ENCODE assay signal across 27 cellular contexts in genomic region chr10:88415533-88416130, GRCh38.
DNase-seq lines count a peak whose midpoint lies in the region; ATAC-seq and TF ChIP-seq lines count a peak whose summit lies in the region.
"Had no signal": no experiment of that assay in that cellular context is flagged by ENCODE, and none has a peak within 500 bp of the region (broad histone marks: within the 10 kb centered on the region; RNA-seq: fewer than 3 reads in every experiment).

No MANE protein-coding gene starts in this region.

- H3K27me3 ChIP-seq in left ventricle myocardium inferior (ENCODE audit: low read depth) = no peaks in the 10 kb centered on the region
- H3K27me3 ChIP-seq in heart right ventricle = no peaks in the 10 kb centered on the region
- no peaks in the 10 kb centered on the region for H3K27me3 ChIP-seq in spleen (replicated peaks in 1 of 7)
- H3K27me3 ChIP-seq: foreskin keratinocyte, Peyer's patch, transverse colon had no signal

- 56 to 66% methylated on average over 1 of the region's 1 CpG for whole genome bisulfite sequencing in heart right ventricle, 2 donors
- whole genome bisulfite sequencing in spleen, 5 donors = 90 to 100% (median 97%) methylated on average over 1 of the region's 1 CpG

- H3K4me3 ChIP-seq in left ventricle myocardium inferior = no peak overlapping the region
- H3K4me3 ChIP-seq in heart right ventricle = no peak overlapping the region
- no peak overlapping the region for H3K4me3 ChIP-seq in spleen
- H3K4me3 ChIP-seq: coronary artery, lower lobe of right lung, mucosa of descending colon, Peyer's patch, transverse colon had no signal

- ATAC-seq in Right ventricle myocardium inferior (peak; percentile 71), heart right ventricle (peak in 5 of 8 donors; percentile 27 to 94 (median 84))
- ATAC-seq: activated CD8-positive, alpha-beta memory T cell treated with anti-CD3 and anti-CD28 coated beads, Interleukin-2, amount 10 ng/mL, durations not matched to agents 7 days and 5 days; CD8-positive, alpha-beta T cell; effector memory CD8-positive, alpha-beta T cell; esophagus mucosa; foreskin keratinocyte; lower lobe of right lung; mucosa of descending colon had no signal

- H3K36me3 ChIP-seq in left ventricle myocardium inferior (no peaks in the 10 kb centered on the region), heart right ventricle (no peaks in the 10 kb centered on the region), spleen (no peaks in the 10 kb centered on the region)
- H3K36me3 ChIP-seq: lower lobe of right lung, Peyer's patch, transverse colon had no signal

- no peak overlapping the region for H3K27ac ChIP-seq in left ventricle myocardium inferior (replicated peaks)
- no peak overlapping the region for H3K27ac ChIP-seq in heart right ventricle
- no peak overlapping the region for H3K27ac ChIP-seq in spleen
- H3K27ac ChIP-seq: coronary artery, foreskin keratinocyte, lower lobe of right lung, Peyer's patch, transverse colon had no signal

- TF ChIP-seq CTCF in left ventricle myocardium inferior (IDR thresholded peaks at IDR 0.05; ENCODE audit: borderline replicate concordance) = no peak
- TF ChIP-seq CTCF in heart right ventricle (IDR thresholded peaks at IDR 0.05) = no peak
- no peak for TF ChIP-seq CTCF in spleen (IDR thresholded peaks at IDR 0.05 in 8 of 11, conservative IDR thresholded peaks at IDR 0.05 in 3 of 11)

- DNase-seq in Right ventricle myocardium inferior (ENCODE audit: missing footprints) = no peak
- DNase-seq in left ventricle myocardium inferior = no peak
- peak; percentile 19 to 81 for DNase-seq in NOMO-1 (lab: John Stamatoyannopoulos, UW; ENCODE audit: unreplicated experiment in 2 of 2)
- DNase-seq in heart right ventricle = no peak
- DNase-seq in LoVo (ENCODE audit: low spot score) = no peak
- no peak for DNase-seq in spleen
- DNase-seq in DMS79 (lab: John Stamatoyannopoulos, UW) = no peak
- no peak for DNase-seq in cerebellar nuclear complex (lab: John Stamatoyannopoulos, UW)
- DNase-seq: activated CD4-positive, alpha-beta T cell treated with anti-CD3 and anti-CD28 coated beads, Interleukin-2, amount 50 U/mL, for 1 hour; activated CD8-positive, alpha-beta memory T cell treated with anti-CD3 and anti-CD28 coated beads, Interleukin-2, amount 10 ng/mL, durations not matched to agents 7 days and 5 days; AML-193; CD8-positive, alpha-beta T cell; effector memory CD8-positive, alpha-beta T cell; foreskin keratinocyte; HCEC 1CT; hypothalamus; islet precursor cell; lower lobe of right lung; mucosa of descending colon; NCI-H1417 treated with DMSO at 0.1 percent for 48 hours; NCI-H2081 treated with DMSO at 0.1 percent for 48 hours; NCI-H345; NCI-H82; Peyer's patch; transverse colon had no signal

- peaks cover 22% of the 10 kb centered on the region for H3K4me1 ChIP-seq in left ventricle myocardium inferior
- peaks cover 0 to 14% (median 3%) of the 10 kb centered on the region in 9 donors for H3K4me1 ChIP-seq in heart right ventricle
- peaks cover 0 to 7% (median 0%) of the 10 kb centered on the region in 6 donors for H3K4me1 ChIP-seq in spleen
- H3K4me1 ChIP-seq: foreskin keratinocyte, lower lobe of right lung, Peyer's patch had no signal

- H3K9me3 ChIP-seq in left ventricle myocardium inferior (replicated peaks) (no peaks in the 10 kb centered on the region), heart right ventricle (no peaks in the 10 kb centered on the region), spleen (no peaks in the 10 kb centered on the region)
- H3K9me3 ChIP-seq: lower lobe of right lung, mucosa of descending colon, Peyer's patch, transverse colon had no signal

- TF ChIP-seq POLR2A in spleen (IDR thresholded peaks at IDR 0.05) = no peak

- intact Hi-C loops in Right ventricle myocardium inferior (cut with DNase I) = no loop called here
- intact Hi-C loops in left ventricle myocardium inferior (cut with micrococcal nuclease) = no loop called here
- intact Hi-C loops in heart right ventricle (cut with DNase I) = loop anchor here in 1 of 10 donors (10.0 kb wide), 1 partner anchor 129 kb away; no protein-coding TSS in a partner anchor
- intact Hi-C loops in spleen (cut with DNase I; ENCODE audit: low total_unique reads) = no loop called here

Comparison
In these comparisons a context has a peak if more than half of its experiments do, and no peak if none do; other contexts are left out.
1. DNase-seq: peak in NOMO-1 (2 of 2); none in Right ventricle myocardium inferior (single experiment), left ventricle myocardium inferior (single experiment), heart right ventricle (0 of 2), LoVo (single experiment), spleen (single experiment), DMS79 (single experiment) and cerebellar nuclear complex (0 of 2).